Comparison of ENCODE assay signal across 8 cellular contexts in genomic region chr7:121394709-121395140, GRCh38. TPM values are rescaled to one million over a fixed set of nuclear protein-coding genes. Genes with fewer than 3 reads are reported as not detected.
DNase-seq lines count a peak whose midpoint lies in the region; ATAC-seq, FAIRE-seq and TF ChIP-seq lines count a peak whose summit lies in the region.

No MANE protein-coding gene starts in this region.

- H3K36me3 Mint-ChIP-seq in astrocyte (ENCODE audit: low read depth, unreplicated experiment) (peaks cover 4% of the 10 kb centered on the region), neural progenitor cell (peaks cover 17% of the 10 kb centered on the region)

- H3K9me3 Mint-ChIP-seq in astrocyte (ENCODE audit: unreplicated experiment), result no peaks in the 10 kb centered on the region
- peaks cover 4% of the 10 kb centered on the region for H3K9me3 Mint-ChIP-seq in neural progenitor cell

- no peak for FAIRE-seq in astrocyte (lab: Jason Lieb, UNC)

- H3K79me2 ChIP-seq in astrocyte (ENCODE audit: insufficient read depth, low read length), result peaks cover 61% of the 10 kb centered on the region
- H3K79me2 ChIP-seq in neural progenitor cell (ENCODE audit: low read depth), result peaks cover 62% of the 10 kb centered on the region

- no peak overlapping the region for H2AFZ ChIP-seq in astrocyte (ENCODE audit: low read depth, low read length)
- H2AFZ ChIP-seq in neural progenitor cell (replicated peaks), result no peak overlapping the region

- H3K9me3 ChIP-seq in astrocyte (ENCODE audit: insufficient read depth, low read depth, low read length) (no peaks in the 10 kb centered on the region), neural progenitor cell (ENCODE audit: low read depth) (no peaks in the 10 kb centered on the region)

- H3K4me3 Mint-ChIP-seq in astrocyte (ENCODE audit: unreplicated experiment) (peak overlapping the region; percentile 74), neural progenitor cell (peak overlapping the region; percentile 69)

- H3K27me3 Mint-ChIP-seq in astrocyte (ENCODE audit: low read depth, unreplicated experiment) (no peaks in the 10 kb centered on the region), neural progenitor cell (ENCODE audit: insufficient read depth, low read depth) (no peaks in the 10 kb centered on the region)

- H3K27ac ChIP-seq in astrocyte (ENCODE audit: low read depth, low read length) (no peak overlapping the region), neural progenitor cell (no peak overlapping the region)

- H3K4me3 ChIP-seq in astrocyte (ENCODE audit: insufficient read depth, low read depth, low read length) (peak overlapping the region; percentile 99), neural progenitor cell (peak overlapping the region; percentile 94)

- H4K20me1 ChIP-seq in astrocyte (ENCODE audit: insufficient read depth, low read length), result peaks cover 46% of the 10 kb centered on the region
- H4K20me1 ChIP-seq in neural progenitor cell (ENCODE audit: low read depth), result peaks cover 25% of the 10 kb centered on the region

- H3K4me1 Mint-ChIP-seq in astrocyte (ENCODE audit: low read depth, unreplicated experiment) (peaks cover 9% of the 10 kb centered on the region), neural progenitor cell (peaks cover 23% of the 10 kb centered on the region)

- H3K9ac ChIP-seq in astrocyte (ENCODE audit: low read length) (no peak overlapping the region), neural progenitor cell (no peak overlapping the region)

- ATAC-seq in GM18498 (IDR thresholded peaks at IDR 0.05; ENCODE audit: unreplicated experiment), result peak; percentile 22
- ATAC-seq in HG03432 (IDR thresholded peaks at IDR 0.05; ENCODE audit: unreplicated experiment), result peak; percentile 25

- DNase-seq in astrocyte (ENCODE audit: low read depth) (no peak), neural progenitor cell (ENCODE audit: low spot score) (no peak), NCI-H82 treated with DMSO at 0.1 percent for 48 hours (lab: John Stamatoyannopoulos, UW; ENCODE audit: unreplicated experiment) (no peak), NCI-H2081 (lab: John Stamatoyannopoulos, UW) (no peak), NCI-H2107 treated with DMSO at 0.1 percent for 48 hours (lab: John Stamatoyannopoulos, UW; ENCODE audit: unreplicated experiment) (no peak), NCI-H1105 (lab: John Stamatoyannopoulos, UW) (no peak)

- H3F3A ChIP-seq in neural progenitor cell (ENCODE audit: low read depth), result peaks cover 7% of the 10 kb centered on the region

- no peak for TF ChIP-seq CTCF in astrocyte (IDR thresholded peaks at IDR 0.05; ENCODE audit: insufficient read depth, low read depth, low read length)
- TF ChIP-seq CTCF in neural progenitor cell (IDR thresholded peaks at IDR 0.05), result no peak

- H3K27me3 ChIP-seq in astrocyte (ENCODE audit: insufficient read depth, low read length) (no peaks in the 10 kb centered on the region), neural progenitor cell (no peaks in the 10 kb centered on the region)

- H3K27ac Mint-ChIP-seq in astrocyte (ENCODE audit: unreplicated experiment) (no peak overlapping the region), neural progenitor cell (no peak overlapping the region)

- H3K4me2 ChIP-seq in astrocyte (ENCODE audit: low read length) (peak overlapping the region; percentile 95), neural progenitor cell (peak overlapping the region; percentile 94)

- peaks cover 11% of the 10 kb centered on the region for H3K4me1 ChIP-seq in astrocyte (ENCODE audit: insufficient read depth, low read length)
- H3K4me1 ChIP-seq in neural progenitor cell, result peaks cover 11% of the 10 kb centered on the region

- peaks cover 3% of the 10 kb centered on the region for H3K36me3 ChIP-seq in astrocyte (ENCODE audit: insufficient read depth, low read length)
- no peaks in the 10 kb centered on the region for H3K36me3 ChIP-seq in neural progenitor cell

RNA-seq across cellular contexts. Expression of gene FAM3C, which starts 1.4 kb away (rescaled TPM):
- total RNA-seq in astrocyte, result 61.0 and 71.8 TPM in 2 replicates
- total RNA-seq in neural progenitor cell (ENCODE audit: low replicate concordance), result 52.4 and 96.7 TPM in 2 replicates
